Comparison of ENCODE assay signal across 24 cellular contexts in the genomic region with DNA sequence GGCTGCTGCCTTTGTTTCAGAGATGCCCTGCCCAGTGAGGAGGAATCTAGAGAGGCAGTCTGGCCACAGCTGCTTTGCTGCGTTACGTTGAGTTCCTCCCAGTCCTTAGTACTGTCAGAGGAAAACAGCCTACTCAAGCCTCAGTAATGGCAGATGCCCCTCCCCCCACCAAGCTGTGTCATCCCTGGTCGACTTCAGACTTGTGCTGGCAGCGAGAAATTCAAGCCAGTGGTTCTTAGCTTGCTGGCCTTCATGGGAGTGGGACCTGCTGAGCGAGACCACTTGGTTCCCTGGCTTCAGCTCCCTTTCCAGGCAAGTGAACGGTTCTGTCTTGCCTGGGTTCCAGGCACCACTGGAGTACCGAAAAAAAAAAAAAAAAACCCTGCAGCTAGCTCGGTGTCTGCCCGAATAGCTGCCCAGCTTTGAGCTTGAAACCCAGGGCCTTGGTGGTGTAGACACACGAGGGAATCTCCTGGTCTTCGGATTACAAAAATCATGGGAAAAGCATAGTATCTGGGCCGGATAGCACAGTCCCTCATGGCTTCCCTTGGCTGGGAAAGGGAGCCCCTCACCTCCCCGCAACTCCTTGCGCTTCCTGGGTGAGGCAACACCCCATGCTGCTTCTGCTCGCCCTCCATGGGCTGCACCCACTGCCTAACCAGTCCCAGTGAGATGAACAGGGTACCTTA. TPM values are rescaled to one million over a fixed set of nuclear protein-coding genes. Genes with fewer than 3 reads are reported as not detected.
A peak's percentile ranks its signal among the peaks of the same experiment; 100 is the strongest.
DNase-seq lines count a peak whose midpoint lies in the region; ATAC-seq and TF ChIP-seq lines count a peak whose summit lies in the region.
"Had no signal": no experiment of that assay in that cellular context is flagged by ENCODE, and none has a peak within 500 bp of the region (broad histone marks: within the 10 kb centered on the region; RNA-seq: fewer than 3 reads in every experiment).

No MANE protein-coding gene starts in this region.

- no peak overlapping the region for H2BK12ac ChIP-seq in H9 (ENCODE audit: insufficient read length, low read depth, low read length)

- H4K91ac ChIP-seq in H9 (ENCODE audit: insufficient read length, low read depth, low read length): peak overlapping the region; percentile 68

- DNase-seq in H9 (peak; percentile 71), WERI-Rb-1 (peak; percentile 34), fibroblast of villous mesenchyme (ENCODE audit: low read depth) (peak; percentile 29), myocyte (ENCODE audit: low read depth) (peak; percentile 49), T-helper 2 cell (no peak), C1 segment of cervical spinal cord (lab: John Stamatoyannopoulos, UW) (no peak)
- no peak for DNase-seq in stimulated activated effector memory CD8-positive, alpha-beta T cell treated with anti-CD3 and anti-CD28 coated beads, Interleukin-12 subunit alpha, Interleukin-12 subunit beta, amount 100 ng/mL, for 72 hours (ENCODE audit: low spot score in 2 of 2)
- DNase-seq: activated CD4-positive, alpha-beta memory T cell treated with anti-CD3 and anti-CD28 coated beads for 36 hours; activated gamma-delta T cell; CD4-positive, alpha-beta T cell; dermis blood vessel endothelial cell; foreskin melanocyte; GOT3; left lung; NCI-H1417; NCI-H774; psoas muscle; stimulated activated naive CD4-positive, alpha-beta T cell treated with Interleukin-2 at 50 U/mL for 16 hours; T-helper 1 cell; tibial artery had no signal

- no CpG with 5 or more reads among the region's 15 CpGs for WGBS in H9 (ENCODE audit: extremely low coverage, insufficient read length, low lambda C conversion rate)

- H3K23me2 ChIP-seq in H9 (ENCODE audit: insufficient read length, low read depth, low read length, poor library complexity, severe bottlenecking): no peaks in the 10 kb centered on the region

- no peak overlapping the region for H3K56ac ChIP-seq in H9 (ENCODE audit: insufficient read length, low read depth, low read length)

- H2AK5ac ChIP-seq in H9 (ENCODE audit: insufficient read length, low read length): no peak overlapping the region

- H3K9me3 ChIP-seq in H9 (ENCODE audit: control insufficient read depth, low read depth, low read length) (no peaks in the 10 kb centered on the region), WERI-Rb-1 (ENCODE audit: severe bottlenecking) (no peaks in the 10 kb centered on the region)
- H3K9me3 ChIP-seq: neutrophil, psoas muscle, tibial artery had no signal

- peak overlapping the region; percentile 24 for H3K4me2 ChIP-seq in H9 (ENCODE audit: insufficient read depth, insufficient read length, low read length)

- no peak for ATAC-seq in stimulated activated effector memory CD8-positive, alpha-beta T cell treated with anti-CD3 and anti-CD28 coated beads, Interleukin-12 subunit alpha, Interleukin-12 subunit beta, amount 100 ng/mL, for 72 hours
- no peak for ATAC-seq in HG02852 (IDR thresholded peaks at IDR 0.05; ENCODE audit: unreplicated experiment)
- ATAC-seq: left lung, psoas muscle had no signal

- no peaks in the 10 kb centered on the region for H3K36me3 ChIP-seq in WERI-Rb-1
- H3K36me3 ChIP-seq: left lung, neutrophil, tibial artery had no signal

- H3K18ac ChIP-seq in H9 (ENCODE audit: insufficient read length, low read depth, low read length): peak overlapping the region; percentile 40

- peaks cover 8 to 16% of the 10 kb centered on the region in 2 experiments for H3K4me1 Mint-ChIP-seq in H9
- peaks cover 23% of the 10 kb centered on the region for H3K4me1 Mint-ChIP-seq in stimulated activated effector memory CD8-positive, alpha-beta T cell treated with anti-CD3 and anti-CD28 coated beads, Interleukin-12 subunit alpha, Interleukin-12 subunit beta, amount 100 ng/mL, for 72 hours

- H2BK15ac ChIP-seq in H9 (ENCODE audit: low read depth, low read length): no peak overlapping the region

- H3K27ac Mint-ChIP-seq in H9: peak overlapping the region in 1 of 3 experiments; percentile 80; a peak in 1 of 7 replicates
- H3K27ac Mint-ChIP-seq in stimulated activated effector memory CD8-positive, alpha-beta T cell treated with anti-CD3 and anti-CD28 coated beads, Interleukin-12 subunit alpha, Interleukin-12 subunit beta, amount 100 ng/mL, for 72 hours: no peak overlapping the region
- H3K27ac Mint-ChIP-seq: activated CD4-positive, alpha-beta memory T cell treated with anti-CD3 and anti-CD28 coated beads for 36 hours; CD4-positive, alpha-beta T cell had no signal

- no peak overlapping the region for H4K5ac ChIP-seq in H9 (ENCODE audit: insufficient read length, low read depth, low read length)

- no peak overlapping the region for H2BK20ac ChIP-seq in H9 (ENCODE audit: low read depth, low read length, poor library complexity, severe bottlenecking)

- no peak overlapping the region for H3K14ac ChIP-seq in H9 (ENCODE audit: insufficient read depth, low read length)

- H4K20me1 ChIP-seq in H9 (ENCODE audit: control insufficient read depth, insufficient read depth, insufficient read length): no peaks in the 10 kb centered on the region

- H3K4me3 ChIP-seq in WERI-Rb-1 (ENCODE audit: low read depth, low read length) (no peak overlapping the region), fibroblast of villous mesenchyme (ENCODE audit: low read depth, low read length) (no peak overlapping the region)
- H3K4me3 ChIP-seq: left lung, psoas muscle, skin epidermis, tibial artery had no signal

- peaks cover 7% of the 10 kb centered on the region for H3K79me1 ChIP-seq in H9 (ENCODE audit: insufficient read depth, low read depth, low read length, poor library complexity, severe bottlenecking)

- no peaks in the 10 kb centered on the region for H3K4me1 ChIP-seq in H9 (ENCODE audit: insufficient read depth, low read length)
- H3K4me1 ChIP-seq: left lung, psoas muscle, tibial artery had no signal

- TF ChIP-seq CTCF in H9 (conservative IDR thresholded peaks at IDR 0.05) (no peak), WERI-Rb-1 (IDR thresholded peaks at IDR 0.05; ENCODE audit: low read depth, low read length) (no peak), fibroblast of villous mesenchyme (IDR thresholded peaks at IDR 0.05; ENCODE audit: insufficient read depth, low read depth, low read length) (no peak)

- peaks cover 17 to 22% (median 18%) of the 10 kb centered on the region in 3 experiments for H3K36me3 Mint-ChIP-seq in H9 (ENCODE audit: insufficient read depth in 1 of 3, low read depth in 3 of 3)
- no peaks in the 10 kb centered on the region for H3K36me3 Mint-ChIP-seq in stimulated activated effector memory CD8-positive, alpha-beta T cell treated with anti-CD3 and anti-CD28 coated beads, Interleukin-12 subunit alpha, Interleukin-12 subunit beta, amount 100 ng/mL, for 72 hours

- no peak overlapping the region for H4K8ac ChIP-seq in H9 (replicated peaks; ENCODE audit: insufficient read length, low read depth, low read length)

- H3K4me3 Mint-ChIP-seq in H9: no peak overlapping the region; a peak in 2 of 5 replicates
- no peak overlapping the region for H3K4me3 Mint-ChIP-seq in stimulated activated effector memory CD8-positive, alpha-beta T cell treated with anti-CD3 and anti-CD28 coated beads, Interleukin-12 subunit alpha, Interleukin-12 subunit beta, amount 100 ng/mL, for 72 hours
- H3K4me3 Mint-ChIP-seq: activated CD4-positive, alpha-beta memory T cell treated with anti-CD3 and anti-CD28 coated beads for 36 hours; CD4-positive, alpha-beta T cell had no signal

- H3K27ac ChIP-seq in H9 (ENCODE audit: insufficient read length, low read depth, low read length) (no peak overlapping the region), WERI-Rb-1 (no peak overlapping the region)
- H3K27ac ChIP-seq: epithelial cell of prostate, left lung, neutrophil, psoas muscle, skin epidermis, tibial artery had no signal

- no peak overlapping the region for H2BK5ac ChIP-seq in H9 (ENCODE audit: insufficient read length, low read length)

- H3K4ac ChIP-seq in H9 (ENCODE audit: low read depth, low read length): no peak overlapping the region

- peaks cover 10% of the 10 kb centered on the region; the same call in 1 of the 2 replicates for H3K79me2 ChIP-seq in H9 (ENCODE audit: insufficient read depth, low read length)

- no peak overlapping the region for H2BK120ac ChIP-seq in H9 (ENCODE audit: low read depth, low read length, poor library complexity, severe bottlenecking)

- H3K23ac ChIP-seq in H9 (ENCODE audit: insufficient read length, low read depth, low read length): no peak overlapping the region

- H3K27me3 ChIP-seq in H9 (ENCODE audit: insufficient read depth, low read length) (no peaks in the 10 kb centered on the region), WERI-Rb-1 (ENCODE audit: insufficient read depth, low read depth, severe bottlenecking) (no peaks in the 10 kb centered on the region)
- H3K27me3 ChIP-seq: left lung, neutrophil, tibial artery had no signal

- H3K9ac ChIP-seq in H9 (ENCODE audit: extremely low read depth, insufficient read length, low read length): no peak overlapping the region

- H3T11ph ChIP-seq in H9 (ENCODE audit: low read length): no peak overlapping the region

- no peak overlapping the region for H2AFZ ChIP-seq in H9 (ENCODE audit: low read length)

- peaks cover 10 to 16% of the 10 kb centered on the region in 2 experiments for H3K9me3 Mint-ChIP-seq in H9
- peaks cover 7% of the 10 kb centered on the region for H3K9me3 Mint-ChIP-seq in stimulated activated effector memory CD8-positive, alpha-beta T cell treated with anti-CD3 and anti-CD28 coated beads, Interleukin-12 subunit alpha, Interleukin-12 subunit beta, amount 100 ng/mL, for 72 hours

- H3K27me3 Mint-ChIP-seq in H9 (ENCODE audit: low read depth): no peaks in the 10 kb centered on the region
- H3K27me3 Mint-ChIP-seq: activated CD4-positive, alpha-beta memory T cell treated with anti-CD3 and anti-CD28 coated beads for 36 hours; CD4-positive, alpha-beta T cell had no signal

RNA-seq across cellular contexts. Expression of a gene that starts 9.1 kb away (rescaled TPM):
- total RNA-seq in H9 (2021) (14.1 and 18.7 TPM in 2 replicates), fibroblast of villous mesenchyme (10.4 and 11.3 TPM in 2 replicates), myocyte (18.0 and 26.7 TPM in 2 replicates)
- polyA plus RNA-seq in myocyte (2012): 33.7 TPM

Comparison
In these comparisons a context has a peak if more than half of its experiments do, and no peak if none do; other contexts are left out.
1. DNase-seq: peak in H9 (single experiment), WERI-Rb-1 (single experiment), fibroblast of villous mesenchyme (single experiment) and myocyte (single experiment); none in stimulated activated effector memory CD8-positive, alpha-beta T cell treated with anti-CD3 and anti-CD28 coated beads, Interleukin-12 subunit alpha, Interleukin-12 subunit beta, amount 100 ng/mL, for 72 hours (0 of 2), T-helper 2 cell (0 of 5) and C1 segment of cervical spinal cord (0 of 14).